Comparison of ENCODE assay signal across 8 cellular contexts in genomic region chr1:66929691-66929998, GRCh38. TPM values are rescaled to one million over a fixed set of nuclear protein-coding genes. Genes with fewer than 3 reads are reported as not detected.
A peak's percentile ranks its signal among the peaks of the same experiment; 100 is the strongest.
DNase-seq lines count a peak whose midpoint lies in the region; ATAC-seq and TF ChIP-seq lines count a peak whose summit lies in the region.

No MANE protein-coding gene starts in this region.

- no peak overlapping the region for H4K91ac ChIP-seq in mesenchymal stem cell (ENCODE audit: low read length)

- no peak overlapping the region for H4K8ac ChIP-seq in mesenchymal stem cell (ENCODE audit: low read length)

- H2AFZ ChIP-seq in mesenchymal stem cell (ENCODE audit: low read depth, low read length) = no peak overlapping the region

- H3K27me3 ChIP-seq in cardiac muscle cell (no peaks in the 10 kb centered on the region), body of pancreas (no peaks in the 10 kb centered on the region), mesenchymal stem cell (ENCODE audit: control insufficient read depth in 1 of 2, insufficient read depth in 1 of 2, low read length in 2 of 2) (no peaks in the 10 kb centered on the region), upper lobe of left lung (no peaks in the 10 kb centered on the region)

- intact Hi-C loops in left ventricle myocardium superior (cut with micrococcal nuclease) (no loop called here), body of pancreas (cut with DNase I) (no loop called here)

- H2BK120ac ChIP-seq in mesenchymal stem cell (ENCODE audit: low read depth, low read length) = no peak overlapping the region

- H3K79me1 ChIP-seq in mesenchymal stem cell (replicated peaks; ENCODE audit: low read length, poor library complexity, severe bottlenecking) = no peaks in the 10 kb centered on the region

- WGBS in body of pancreas, 2 donors = 3 to 6% methylated on average over 9 of the region's 9 CpGs
- 25% methylated on average over 7 of the region's 9 CpGs for WGBS in mesenchymal stem cell
- WGBS in upper lobe of left lung, 2 donors = 12% methylated on average over 9 of the region's 9 CpGs

- no peak overlapping the region for H3K27ac ChIP-seq in cardiac muscle cell
- H3K27ac ChIP-seq in body of pancreas = peak overlapping the region; percentile 87 to 99 (median 92)
- peak overlapping the region; percentile 64 for H3K27ac ChIP-seq in mesenchymal stem cell (ENCODE audit: low read length, poor library complexity, severe bottlenecking)
- peak overlapping the region; percentile 96 to 99 (median 98) for H3K27ac ChIP-seq in upper lobe of left lung

- peak overlapping the region in 1 of 2 experiments; percentile 55 for H3K18ac ChIP-seq in mesenchymal stem cell (ENCODE audit: low read depth in 1 of 2, low read length in 2 of 2)

- H3K4me2 ChIP-seq in mesenchymal stem cell (ENCODE audit: low read length, poor library complexity, severe bottlenecking) = peak overlapping the region; percentile 57

- no peak for TF ChIP-seq EP300 in upper lobe of left lung (IDR thresholded peaks at IDR 0.05)

- no peak overlapping the region for H2AK5ac ChIP-seq in mesenchymal stem cell (ENCODE audit: low read length, severe bottlenecking)

- H2BK5ac ChIP-seq in mesenchymal stem cell (ENCODE audit: low read depth, low read length, poor library complexity, severe bottlenecking) = no peak overlapping the region

- no peak overlapping the region for H3K4ac ChIP-seq in mesenchymal stem cell (ENCODE audit: low read depth in 1 of 2, low read length in 2 of 2)

- H3K23ac ChIP-seq in mesenchymal stem cell (ENCODE audit: low read length in 2 of 2) = no peak overlapping the region

- H3K4me3 ChIP-seq in cardiac muscle cell = peak overlapping the region; percentile 58
- H3K4me3 ChIP-seq in body of pancreas = peak overlapping the region; percentile 32 to 87
- H3K4me3 ChIP-seq in mesenchymal stem cell (ENCODE audit: insufficient read depth in 1 of 2, low read depth in 1 of 2, low read length in 2 of 2) = peak overlapping the region; percentile 86 to 89
- peak overlapping the region; percentile 64 to 89 (median 72) for H3K4me3 ChIP-seq in upper lobe of left lung

- no peak overlapping the region for H2BK12ac ChIP-seq in mesenchymal stem cell (ENCODE audit: low read length in 2 of 2)

- TF ChIP-seq CTCF in cardiac muscle cell (IDR thresholded peaks at IDR 0.05; ENCODE audit: low read depth, low read length) = no peak
- no peak for TF ChIP-seq CTCF in body of pancreas (IDR thresholded peaks at IDR 0.05)
- TF ChIP-seq CTCF in upper lobe of left lung (IDR thresholded peaks at IDR 0.05) = no peak
- TF ChIP-seq CTCF in GM20000 (IDR thresholded peaks at IDR 0.05; ENCODE audit: extremely low read depth, missing control alignments) = no peak

- no peak for ATAC-seq in left ventricle myocardium superior
- no peak for ATAC-seq in body of pancreas
- no peak for ATAC-seq in upper lobe of left lung (ENCODE audit: low FRiP score in 2 of 2)
- no peak for ATAC-seq in GM21423 (IDR thresholded peaks at IDR 0.05; ENCODE audit: unreplicated experiment)

- no peak overlapping the region for H2BK15ac ChIP-seq in mesenchymal stem cell (ENCODE audit: low read depth, poor library complexity, severe bottlenecking)

- TF ChIP-seq POLR2A in body of pancreas (IDR thresholded peaks at IDR 0.05) (no peak), upper lobe of left lung (IDR thresholded peaks at IDR 0.05) (no peak)

- peak overlapping the region; percentile 99 for H3K9ac ChIP-seq in mesenchymal stem cell (ENCODE audit: low read length)

- H3K9me3 ChIP-seq in cardiac muscle cell (ENCODE audit: low read depth) (no peaks in the 10 kb centered on the region), body of pancreas (no peaks in the 10 kb centered on the region), mesenchymal stem cell (ENCODE audit: control insufficient read depth, low read length) (no peaks in the 10 kb centered on the region), upper lobe of left lung (no peaks in the 10 kb centered on the region)

- DNase-seq in cardiac muscle cell (ENCODE audit: low read depth in 1 of 2, low spot score in 1 of 2) (no peak), left ventricle myocardium superior (no peak), body of pancreas (no peak), mesenchymal stem cell (no peak), upper lobe of left lung (no peak), GM20000 (ENCODE audit: low spot score) (no peak)
- DNase-seq in stimulated activated CD4-positive, alpha-beta T cell treated with anti-CD3 and anti-CD28 coated beads, Interleukin-12 subunit alpha, Interleukin-12 subunit beta, amount 100 ng/mL, for 4 hours = no peak

- no peaks in the 10 kb centered on the region for H3K36me3 ChIP-seq in cardiac muscle cell
- no peaks in the 10 kb centered on the region for H3K36me3 ChIP-seq in body of pancreas (replicated peaks in 1 of 2; ENCODE audit: insufficient read depth in 1 of 2, low read depth in 2 of 2)
- H3K36me3 ChIP-seq in mesenchymal stem cell (ENCODE audit: control insufficient read depth in 1 of 2, insufficient read depth in 2 of 2, low read depth in 1 of 2, low read length in 2 of 2) = peaks cover 0 to 4% of the 10 kb centered on the region in 2 experiments
- H3K36me3 ChIP-seq in upper lobe of left lung = no peaks in the 10 kb centered on the region

- H3K4me1 ChIP-seq in cardiac muscle cell (ENCODE audit: low read depth) (peaks cover 26% of the 10 kb centered on the region), body of pancreas (peaks cover 33% of the 10 kb centered on the region), mesenchymal stem cell (ENCODE audit: control insufficient read depth, insufficient read depth, low read depth, low read length) (no peaks in the 10 kb centered on the region), upper lobe of left lung (peaks cover 44 to 51% (median 47%) of the 10 kb centered on the region in 4 donors)

- no peak overlapping the region for H3K14ac ChIP-seq in mesenchymal stem cell (ENCODE audit: low read length in 2 of 2)

RNA-seq across cellular contexts. Expression of gene MIER1, which starts 4.9 kb away (rescaled TPM):
- total RNA-seq in cardiac muscle cell = 16.9 and 26.6 TPM in 2 replicates
- 15.8 and 22.6 TPM in 2 replicates for polyA plus RNA-seq in cardiac muscle cell
- 19.1 TPM for total RNA-seq in left ventricle myocardium superior
- total RNA-seq in body of pancreas = 10 to 100 TPM; 14.2 to 25.2 TPM
- polyA plus RNA-seq in mesenchymal stem cell (2013, experiment 1 of 2) = 22.2 TPM
- polyA plus RNA-seq in mesenchymal stem cell (2013, experiment 2 of 2) = 23.3 TPM
- total RNA-seq in upper lobe of left lung = 10 to 100 TPM; 16.9 to 56.4 (median 28.5) TPM

RNA-seq across cellular contexts. Expression of gene DNAI4, which starts 5.0 kb away (rescaled TPM):
- total RNA-seq in cardiac muscle cell (5.1 and 6.6 TPM in 2 replicates), left ventricle myocardium superior (8.4 TPM), body of pancreas (1 to 10 TPM in 1 of 2 donors, under 1 TPM in 1; 0.66 to 9.1 TPM), upper lobe of left lung (10 to 100 TPM in 3 of 6 donors, 1 to 10 TPM in 3; 7.3 to 32.5 (median 10.3) TPM)
- 13.8 and 14.2 TPM in 2 replicates for polyA plus RNA-seq in cardiac muscle cell
- 1.4 TPM for polyA plus RNA-seq in mesenchymal stem cell (2013, experiment 1 of 2)
- polyA plus RNA-seq in mesenchymal stem cell (2013, experiment 2 of 2) = 2.0 TPM
